8 cellular contexts compared by ENCODE assay signal in genomic region chr7:100119701-100120517, GRCh38. TPM values are rescaled to one million over a fixed set of nuclear protein-coding genes. Genes with fewer than 3 reads are reported as not detected.
DNase-seq lines count a peak whose midpoint lies in the region; ATAC-seq and TF ChIP-seq lines count a peak whose summit lies in the region.

No MANE protein-coding gene starts in this region.

- H3K4me1 ChIP-seq in adrenal gland (replicated peaks in 1 of 2) (peaks cover 12 to 16% of the 10 kb centered on the region in 2 donors), left ventricle myocardium inferior (peaks cover 33% of the 10 kb centered on the region), uterus (peaks cover 4 to 6% of the 10 kb centered on the region in 2 donors)

- intact Hi-C loops in adrenal gland (cut with DNase I) (no loop called here), left ventricle myocardium inferior (cut with micrococcal nuclease) (no loop called here), posterior vena cava (cut with DNase I) (loop anchor here in 1 of 2 donors (5.0 kb wide), 1 partner anchor 1567 kb away; no protein-coding TSS in a partner anchor), uterus (cut with DNase I; ENCODE audit: low total_unique reads) (no loop called here)

- no peaks in the 10 kb centered on the region for H3K27me3 ChIP-seq in adrenal gland
- no peaks in the 10 kb centered on the region for H3K27me3 ChIP-seq in left ventricle myocardium inferior (ENCODE audit: low read depth)
- no peaks in the 10 kb centered on the region for H3K27me3 ChIP-seq in uterus

- peak; percentile 51 for DNase-seq in COLO668 (lab: John Stamatoyannopoulos, UW; ENCODE audit: unreplicated experiment)
- DNase-seq in SHP77 (lab: John Stamatoyannopoulos, UW): peak; percentile 35 to 56
- DNase-seq in adrenal gland: peak; percentile 63 to 82 (median 72)
- DNase-seq in left ventricle myocardium inferior: peak; percentile 60
- peak; percentile 87 for DNase-seq in posterior vena cava (ENCODE audit: low spot score)
- peak; percentile 75 to 80 for DNase-seq in uterus

- ATAC-seq in GM19372 (IDR thresholded peaks at IDR 0.05; ENCODE audit: low read depth, unreplicated experiment) (peak; percentile 59), HG03460 (IDR thresholded peaks at IDR 0.05; ENCODE audit: unreplicated experiment) (peak; percentile 56)

- H3K9me3 ChIP-seq in adrenal gland (replicated peaks in 1 of 3) (no peaks in the 10 kb centered on the region), left ventricle myocardium inferior (replicated peaks) (no peaks in the 10 kb centered on the region), uterus (no peaks in the 10 kb centered on the region)

- no peaks in the 10 kb centered on the region for H3K36me3 ChIP-seq in adrenal gland (replicated peaks in 1 of 2)
- H3K36me3 ChIP-seq in left ventricle myocardium inferior: peaks cover 8% of the 10 kb centered on the region
- no peaks in the 10 kb centered on the region for H3K36me3 ChIP-seq in uterus

- H3K4me3 ChIP-seq in adrenal gland (peak overlapping the region; percentile 16 to 76 (median 54)), left ventricle myocardium inferior (peak overlapping the region; percentile 97), uterus (peak overlapping the region; percentile 74 to 83)

- no peak for TF ChIP-seq CTCF in adrenal gland (IDR thresholded peaks at IDR 0.05)
- TF ChIP-seq CTCF in left ventricle myocardium inferior (IDR thresholded peaks at IDR 0.05; ENCODE audit: borderline replicate concordance): no peak
- no peak for TF ChIP-seq CTCF in uterus (IDR thresholded peaks at IDR 0.05)

- H3K27ac ChIP-seq in adrenal gland (peak overlapping the region; percentile 60 to 94 (median 73)), left ventricle myocardium inferior (replicated peaks) (peak overlapping the region; percentile 97), uterus (peak overlapping the region; percentile 84 to 94)

- no peak for TF ChIP-seq POLR2A in adrenal gland (IDR thresholded peaks at IDR 0.05)
- no peak for TF ChIP-seq POLR2A in uterus (IDR thresholded peaks at IDR 0.05)

- 7 to 31% (median 10%) methylated on average over 6 to 29 of the region's 29 CpGs for WGBS in adrenal gland, 4 donors

RNA-seq across cellular contexts. Expression of gene CNPY4, which starts 0.5 kb away (rescaled TPM):
- 10 to 100 TPM; 14.0 to 36.6 (median 23.0) TPM for total RNA-seq in adrenal gland
- 10 to 100 TPM; 16.5 to 28.1 (median 27.3) TPM for polyA plus RNA-seq in adrenal gland
- 8.5 TPM for total RNA-seq in left ventricle myocardium inferior
- total RNA-seq in posterior vena cava: 10 to 100 TPM in 1 of 2 donors, 1 to 10 TPM in 1; 9.6 to 18.3 TPM
- total RNA-seq in uterus: 10 to 100 TPM in 2 of 4 donors, 1 to 10 TPM in 1, not detected in 1; 3.3 to 53.6 (median 24.7) TPM

RNA-seq across cellular contexts. Expression of gene TAF6, which starts 0.8 kb away (rescaled TPM):
- total RNA-seq in adrenal gland: 100 to 1,000 TPM in 1 of 8 donors, 10 to 100 TPM in 7; 49.9 to 141 (median 71.8) TPM
- 10 to 100 TPM; 41.3 to 69.4 (median 67.9) TPM for polyA plus RNA-seq in adrenal gland
- 34.1 TPM for total RNA-seq in left ventricle myocardium inferior
- 10 to 100 TPM; 34.3 to 35.4 TPM for total RNA-seq in posterior vena cava
- total RNA-seq in uterus: 10 to 100 TPM; 23.5 to 68.9 (median 67.7) TPM

RNA-seq across cellular contexts. Expression of gene MBLAC1, which starts 6.9 kb away (rescaled TPM):
- total RNA-seq in adrenal gland (1 to 10 TPM; 1.5 to 7.0 (median 4.0) TPM), left ventricle myocardium inferior (2.0 TPM), posterior vena cava (1 to 10 TPM; 1.6 to 1.7 TPM), uterus (10 to 100 TPM in 1 of 4 donors, 1 to 10 TPM in 3; 1.3 to 12.4 (median 4.6) TPM)
- 1 to 10 TPM in 2 of 3 donors, under 1 TPM in 1; 0.38 to 4.2 (median 2.7) TPM for polyA plus RNA-seq in adrenal gland

RNA-seq across cellular contexts. Expression of gene AP4M1, which starts 18.5 kb away (rescaled TPM):
- 10 to 100 TPM in 7 of 8 donors, 1 to 10 TPM in 1; 9.6 to 24.0 (median 16.5) TPM for total RNA-seq in adrenal gland
- polyA plus RNA-seq in adrenal gland: 10 to 100 TPM in 2 of 3 donors, 1 to 10 TPM in 1; 9.6 to 30.1 (median 23.5) TPM
- total RNA-seq in left ventricle myocardium inferior: 11.8 TPM
- total RNA-seq in posterior vena cava: 10 to 100 TPM; 11.6 to 15.5 TPM
- 10 to 100 TPM in 3 of 4 donors, 1 to 10 TPM in 1; 5.0 to 52.0 (median 33.6) TPM for total RNA-seq in uterus

RNA-seq across cellular contexts. Expression of gene MCM7, which starts 18.7 kb away (rescaled TPM):
- total RNA-seq in adrenal gland (10 to 100 TPM; 13.6 to 51.0 (median 27.5) TPM), left ventricle myocardium inferior (21.1 TPM), posterior vena cava (10 to 100 TPM; 21.6 to 21.7 TPM), uterus (10 to 100 TPM; 18.7 to 74.8 (median 43.3) TPM)
- polyA plus RNA-seq in adrenal gland: 10 to 100 TPM; 12.2 to 72.3 (median 52.4) TPM

Comparison
In these comparisons a context has a peak if more than half of its experiments do, and no peak if none do; other contexts are left out.
1. Peak in every context shown above with its lines: DNase-seq, ATAC-seq, H3K4me3 ChIP-seq and H3K27ac ChIP-seq.